In genomic region chr15:42490246-42490742, GRCh38 we compare ENCODE assay signal across 8 cellular contexts. TPM values are rescaled to one million over a fixed set of nuclear protein-coding genes. Genes with fewer than 3 reads are reported as not detected.
DNase-seq lines count a peak whose midpoint lies in the region; ATAC-seq and TF ChIP-seq lines count a peak whose summit lies in the region.

No MANE protein-coding gene starts in this region.

- ATAC-seq in lung (ENCODE audit: insufficient read depth, low FRiP score) (no peak), upper lobe of right lung (peak; percentile 2)

- H3K27ac ChIP-seq in lung (ENCODE audit: low read depth in 1 of 2, low read length in 1 of 2) (peak overlapping the region; percentile 98 to 99), upper lobe of right lung (peak overlapping the region; percentile 98)

- no peaks in the 10 kb centered on the region for H3K9me3 ChIP-seq in lung (ENCODE audit: control insufficient read depth in 2 of 2, insufficient read depth in 1 of 2, low read length in 1 of 2)
- H3K9me3 ChIP-seq in upper lobe of right lung = no peaks in the 10 kb centered on the region

- peak overlapping the region; percentile 94 for H3K4me3 Mint-ChIP-seq in activated T-cell treated with anti-CD3 and anti-CD28 coated beads, Interleukin-2, amount 50 U/mL, for 24 hours

- WGBS in lung, 2 donors = 1 to 2% methylated on average over 13 of the region's 13 CpGs

- H3K27ac Mint-ChIP-seq in activated T-cell treated with anti-CD3 and anti-CD28 coated beads, Interleukin-2, amount 50 U/mL, for 24 hours = peak overlapping the region; percentile 98

- peaks cover 3 to 15% of the 10 kb centered on the region in 2 donors for H3K4me1 ChIP-seq in lung (ENCODE audit: control insufficient read depth in 2 of 2, insufficient read depth in 2 of 2, low read length in 2 of 2)
- H3K4me1 ChIP-seq in upper lobe of right lung = peaks cover 41% of the 10 kb centered on the region

- no peak for TF ChIP-seq CTCF in cardiac fibroblast (IDR thresholded peaks at IDR 0.05; ENCODE audit: low read depth, low read length)
- no peak for TF ChIP-seq CTCF in lung (IDR thresholded peaks at IDR 0.05; ENCODE audit: control extremely low read depth, extremely low read depth)
- TF ChIP-seq CTCF in upper lobe of right lung (IDR thresholded peaks at IDR 0.05) = no peak

- DNase-seq in activated T-cell treated with anti-CD3 and anti-CD28 coated beads, Interleukin-2, amount 50 U/mL, for 24 hours = no peak
- no peak for DNase-seq in activated T-cell treated with anti-CD3 and anti-CD28 coated beads, Interleukin-2, amount 50 U/mL, for 48 hours
- peak; percentile 72 for DNase-seq in MV-4-11 (lab: John Stamatoyannopoulos, UW)
- peak; percentile 18 to 31 for DNase-seq in cardiac fibroblast (ENCODE audit: low read depth in 2 of 2)
- peak; percentile 32 for DNase-seq in lung (ENCODE audit: low spot score)
- DNase-seq in upper lobe of right lung = no peak
- no peak for DNase-seq in NCI-H526 treated with DMSO at 0.1 percent for 48 hours (lab: John Stamatoyannopoulos, UW)
- no peak for DNase-seq in GDM1 (lab: John Stamatoyannopoulos, UW)

- H3K9me3 Mint-ChIP-seq in activated T-cell treated with anti-CD3 and anti-CD28 coated beads, Interleukin-2, amount 50 U/mL, for 24 hours = no peaks in the 10 kb centered on the region

- intact Hi-C loops in upper lobe of right lung (cut with DNase I) = no loop called here

- H3K36me3 ChIP-seq in lung (ENCODE audit: control insufficient read depth in 2 of 2, insufficient read depth in 2 of 2, low read length in 2 of 2) (peaks cover 0 to 3% of the 10 kb centered on the region in 2 donors), upper lobe of right lung (peaks cover 3% of the 10 kb centered on the region)

- peak overlapping the region; percentile 97 for H3K4me3 ChIP-seq in cardiac fibroblast (replicated peaks in 1 of 2; ENCODE audit: low read depth in 2 of 2, low read length in 2 of 2)
- peak overlapping the region; percentile 92 for H3K4me3 ChIP-seq in lung
- H3K4me3 ChIP-seq in upper lobe of right lung = peak overlapping the region; percentile 97

- H3K4me1 Mint-ChIP-seq in activated T-cell treated with anti-CD3 and anti-CD28 coated beads, Interleukin-2, amount 50 U/mL, for 24 hours (ENCODE audit: low read depth) = peaks cover 51% of the 10 kb centered on the region

- H3K27me3 Mint-ChIP-seq in activated T-cell treated with anti-CD3 and anti-CD28 coated beads, Interleukin-2, amount 50 U/mL, for 24 hours = no peaks in the 10 kb centered on the region

- H3K36me3 Mint-ChIP-seq in activated T-cell treated with anti-CD3 and anti-CD28 coated beads, Interleukin-2, amount 50 U/mL, for 24 hours (ENCODE audit: low read depth) = peaks cover 28% of the 10 kb centered on the region

- H3K27me3 ChIP-seq in lung (ENCODE audit: control insufficient read depth, insufficient read depth) = no peaks in the 10 kb centered on the region
- H3K27me3 ChIP-seq in upper lobe of right lung = no peaks in the 10 kb centered on the region

RNA-seq across cellular contexts. Expression of gene ZNF106, which starts 0.6 kb away (rescaled TPM):
- total RNA-seq in lung (10 to 100 TPM; 63.6 to 67.5 TPM), upper lobe of right lung (118 TPM)
- polyA plus RNA-seq in lung = 10 to 100 TPM; 10.9 to 18.8 TPM

RNA-seq across cellular contexts. Expression of gene SNAP23, which starts 5.1 kb away (rescaled TPM):
- 10 to 100 TPM; 59.3 to 96.0 TPM for total RNA-seq in lung
- polyA plus RNA-seq in lung = 10 to 100 TPM; 58.2 to 66.5 TPM
- 81.9 TPM for total RNA-seq in upper lobe of right lung

RNA-seq across cellular contexts. Expression of gene LRRC57, which starts 58.3 kb away (rescaled TPM):
- total RNA-seq in lung = 10 to 100 TPM; 27.3 to 31.9 TPM
- polyA plus RNA-seq in lung = 10 to 100 TPM in 1 of 2 donors, 1 to 10 TPM in 1; 6.9 to 10.9 TPM
- 25.9 TPM for total RNA-seq in upper lobe of right lung

RNA-seq across cellular contexts. Expression of gene HAUS2, which starts 58.3 kb away (rescaled TPM):
- total RNA-seq in lung (10 to 100 TPM; 19.4 to 32.3 TPM), upper lobe of right lung (17.1 TPM)
- 10 to 100 TPM; 12.9 to 13.5 TPM for polyA plus RNA-seq in lung

Comparison
In these comparisons a context has a peak if more than half of its experiments do, and no peak if none do; other contexts are left out.
1. DNase-seq: peak in MV-4-11 (single experiment), cardiac fibroblast (2 of 2) and lung (single experiment); none in activated T-cell treated with anti-CD3 and anti-CD28 coated beads, Interleukin-2, amount 50 U/mL, for 24 hours (single experiment), activated T-cell treated with anti-CD3 and anti-CD28 coated beads, Interleukin-2, amount 50 U/mL, for 48 hours (0 of 2), upper lobe of right lung (single experiment), NCI-H526 treated with DMSO at 0.1 percent for 48 hours (single experiment) and GDM1 (single experiment).
2. Peak in every context shown above with its lines, with median percentiles within 50 percentile points of each other: H3K4me3 ChIP-seq.